17 cellular contexts compared by ENCODE assay signal in genomic region chr18:32086866-32087265, GRCh38. TPM values are rescaled to one million over a fixed set of nuclear protein-coding genes. Genes with fewer than 3 reads are reported as not detected.
DNase-seq lines count a peak whose midpoint lies in the region; ATAC-seq and TF ChIP-seq lines count a peak whose summit lies in the region.
"Had no signal": no experiment of that assay in that cellular context is flagged by ENCODE, and none has a peak within 500 bp of the region (broad histone marks: within the 10 kb centered on the region; RNA-seq: fewer than 3 reads in every experiment).

No MANE protein-coding gene starts in this region.

- peak; percentile 45 for DNase-seq in CD1c-positive myeloid dendritic cell (ENCODE audit: extremely low spot score)
- peak; percentile 91 for DNase-seq in HT1080 (ENCODE audit: low read depth)
- peak; percentile 82 for DNase-seq in SIG-M5 treated with dmso at 0.1 percent for 504 hours (lab: John Stamatoyannopoulos, UW; ENCODE audit: unreplicated experiment)
- peak; percentile 46 for DNase-seq in iris pigment epithelial cell (ENCODE audit: low read depth)
- DNase-seq in left lung, result no peak
- DNase-seq in anterior cingulate cortex (lab: John Stamatoyannopoulos, UW), result no peak
- no peak for DNase-seq in HuH-7 (ENCODE audit: low spot score)
- DNase-seq: activated naive CD4-positive, alpha-beta T cell treated with anti-CD3 and anti-CD28 coated beads, Interleukin-2, amount 50 U/mL, for 16 hours; caudate nucleus; CD8-positive, alpha-beta T cell; heart right ventricle; naive B cell; NCI-H187 treated with DMSO at 0.1 percent for 48 hours; SJCRH30; stimulated activated CD4-positive, alpha-beta T cell treated with anti-CD3 and anti-CD28 coated beads, Interleukin-2, amount 100 ng/mL, for 48 hours had no signal

- H3K27me3 ChIP-seq in left lung, result no peaks in the 10 kb centered on the region
- H3K27me3 ChIP-seq: heart right ventricle, SJCRH30 had no signal

- H3K27ac ChIP-seq in left lung, result peak overlapping the region in 1 of 2 donors; percentile 93
- H3K27ac ChIP-seq: KMS-11, SJCRH30 had no signal

- no peaks in the 10 kb centered on the region for H3K36me3 ChIP-seq in left lung
- H3K36me3 ChIP-seq: heart right ventricle, SJCRH30 had no signal

- ATAC-seq in left lung (no peak), HG03135 (IDR thresholded peaks at IDR 0.05; ENCODE audit: unreplicated experiment) (no peak)
- ATAC-seq: heart right ventricle had no signal

- no peak for TF ChIP-seq CTCF in left lung (IDR thresholded peaks at IDR 0.05)

- no peaks in the 10 kb centered on the region for H3K9me3 ChIP-seq in left lung
- H3K9me3 ChIP-seq: heart right ventricle, SJCRH30 had no signal

- no peak overlapping the region for H3K4me3 ChIP-seq in left lung
- H3K4me3 ChIP-seq: heart right ventricle, SJCRH30 had no signal

- peaks cover 9 to 49% of the 10 kb centered on the region in 2 donors for H3K4me1 ChIP-seq in left lung
- H3K4me1 ChIP-seq: SJCRH30 had no signal

- intact Hi-C loops in left lung (cut with DNase I), result no loop called here

RNA-seq across cellular contexts. Expression of gene RNF138, which starts 4.8 kb away (rescaled TPM):
- 52.9 and 66.3 TPM in 2 replicates for total RNA-seq in HT1080 (2014; rRNA removed; shearing (Covaris generic))
- polyA plus RNA-seq in HT1080 (2015; cell fraction: cytosol; rRNA removed), result 57.4 and 68.4 TPM in 2 replicates
- 44.5 and 63.1 TPM in 2 replicates for polyA plus RNA-seq in HT1080 (2015; cell fraction: nucleus; rRNA removed)
- total RNA-seq in left lung, result 10 to 100 TPM; 24.7 to 30.7 TPM

Comparison
In these comparisons a context has a peak if more than half of its experiments do, and no peak if none do; other contexts are left out.
1. DNase-seq: peak in CD1c-positive myeloid dendritic cell (single experiment), HT1080 (single experiment), SIG-M5 treated with dmso at 0.1 percent for 504 hours (single experiment) and iris pigment epithelial cell (single experiment); none in left lung (0 of 2), anterior cingulate cortex (0 of 58) and HuH-7 (single experiment).